8 cellular contexts compared by ENCODE assay signal in genomic region chr7:69564454-69565417, GRCh38. TPM values are rescaled to one million over a fixed set of nuclear protein-coding genes. Genes with fewer than 3 reads are reported as not detected.
DNase-seq lines count a peak whose midpoint lies in the region; ATAC-seq, FAIRE-seq and TF ChIP-seq lines count a peak whose summit lies in the region.

No MANE protein-coding gene starts in this region.

- no peak overlapping the region for H3K4me3 ChIP-seq in HepG2 (replicated peaks in 1 of 3; ENCODE audit: insufficient read depth in 1 of 3, low read depth in 2 of 3, low read length in 3 of 3)

- H3K9me3 Mint-ChIP-seq in stimulated activated naive CD8-positive, alpha-beta T cell treated with anti-CD3 and anti-CD28 coated beads, Interleukin-15, amount 100 ng/mL, for 72 hours, result no peaks in the 10 kb centered on the region
- H3K9me3 Mint-ChIP-seq in activated CD8-positive, alpha-beta T cell treated with anti-CD3 and anti-CD28 coated beads for 36 hours, result no peaks in the 10 kb centered on the region

- H4K20me1 ChIP-seq in HepG2 (ENCODE audit: insufficient read depth, low read length), result no peaks in the 10 kb centered on the region

- no peaks in the 10 kb centered on the region for H3K9me3 ChIP-seq in HepG2 (ENCODE audit: low read length)

- H3K36me3 Mint-ChIP-seq in activated CD8-positive, alpha-beta T cell treated with anti-CD3 and anti-CD28 coated beads for 36 hours (ENCODE audit: low read depth), result no peaks in the 10 kb centered on the region

- ATAC-seq in GM18867 (IDR thresholded peaks at IDR 0.05; ENCODE audit: unreplicated experiment) (peak; percentile 89), HG03432 (IDR thresholded peaks at IDR 0.05; ENCODE audit: unreplicated experiment) (peak; percentile 87), HepG2 (no peak; the same call in 2 of the 3 replicates)
- no peak for ATAC-seq in stimulated activated naive CD8-positive, alpha-beta T cell treated with anti-CD3 and anti-CD28 coated beads, Interleukin-15, amount 100 ng/mL, for 72 hours
- no peak for ATAC-seq in activated CD8-positive, alpha-beta T cell treated with anti-CD3 and anti-CD28 coated beads for 36 hours

- no peaks in the 10 kb centered on the region for H3K4me1 ChIP-seq in HepG2 (ENCODE audit: insufficient read depth, low read length)

- TF ChIP-seq EP300 in HepG2 (IDR thresholded peaks at IDR 0.05; ENCODE audit: low read depth in 2 of 2, low read length in 2 of 2) (no peak), HepG2 (CRISPR knock-in tag; IDR thresholded peaks at IDR 0.05; ENCODE audit: borderline replicate concordance) (no peak)

- H3K27ac Mint-ChIP-seq in stimulated activated naive CD8-positive, alpha-beta T cell treated with anti-CD3 and anti-CD28 coated beads, Interleukin-15, amount 100 ng/mL, for 72 hours, result no peak overlapping the region
- H3K27ac Mint-ChIP-seq in activated CD8-positive, alpha-beta T cell treated with anti-CD3 and anti-CD28 coated beads for 36 hours, result no peak overlapping the region

- in situ Hi-C loops in HepG2 (cut with HindIII; ENCODE audit: extremely low pct_ligation_motif_present, low pct_unique_long_range_greater_than_20kb), result no loop called here

- CTCF ChIA-PET in HepG2 (lab: Yijun Ruan, JAX; ENCODE audit: low intra/inter-chr PET ratio, low total read pairs), result no interaction called here
- CTCF ChIA-PET in activated CD8-positive, alpha-beta T cell treated with anti-CD3 and anti-CD28 coated beads for 36 hours (lab: Charles Lee), result no interaction called here

- no peak for TF ChIP-seq RAD21 in HepG2 (CRISPR knock-in tag; IDR thresholded peaks at IDR 0.05)

- TF ChIP-seq CTCF in HepG2 (CRISPR knock-in tag; IDR thresholded peaks at IDR 0.05), result no peak
- no peak for TF ChIP-seq CTCF in activated CD8-positive, alpha-beta T cell treated with anti-CD3 and anti-CD28 coated beads for 36 hours (IDR thresholded peaks at IDR 0.05)

- POLR2A ChIA-PET in HepG2 (lab: Yijun Ruan, JAX), result no interaction called here
- POLR2A ChIA-PET in activated CD8-positive, alpha-beta T cell treated with anti-CD3 and anti-CD28 coated beads for 36 hours (lab: Charles Lee), result no interaction called here

- DNase-seq in RPMI7951 (ENCODE audit: low read depth) (peak; percentile 8), HepG2 (ENCODE audit: low spot score) (peak; percentile 2), hepatic stellate cell (ENCODE audit: low spot score) (no peak)
- no peak for DNase-seq in stimulated activated CD4-positive, alpha-beta T cell treated with anti-CD3 and anti-CD28 coated beads, Interleukin-4, amount 100 ng/mL, for 4 hours
- DNase-seq in stimulated activated naive CD8-positive, alpha-beta T cell treated with anti-CD3 and anti-CD28 coated beads, Interleukin-15, amount 100 ng/mL, for 72 hours, result no peak
- DNase-seq in activated CD8-positive, alpha-beta T cell treated with anti-CD3 and anti-CD28 coated beads for 36 hours, result no peak

- no peak overlapping the region for H3K4me3 Mint-ChIP-seq in stimulated activated naive CD8-positive, alpha-beta T cell treated with anti-CD3 and anti-CD28 coated beads, Interleukin-15, amount 100 ng/mL, for 72 hours
- no peak overlapping the region for H3K4me3 Mint-ChIP-seq in activated CD8-positive, alpha-beta T cell treated with anti-CD3 and anti-CD28 coated beads for 36 hours

- H3K27ac ChIP-seq in HepG2 (ENCODE audit: extremely low read length, insufficient read depth, low read length), result no peak overlapping the region

- no peak overlapping the region for H3K4me2 ChIP-seq in HepG2 (ENCODE audit: low read depth, low read length)

- no peaks in the 10 kb centered on the region for H3K79me2 ChIP-seq in HepG2 (ENCODE audit: insufficient read depth, low read length)

- no peak overlapping the region for H3K9ac ChIP-seq in HepG2 (ENCODE audit: insufficient read depth, low read depth, low read length)

- no peaks in the 10 kb centered on the region for H3K27me3 ChIP-seq in HepG2 (ENCODE audit: control insufficient read depth in 1 of 2, insufficient read depth in 2 of 2, low read length in 2 of 2)

- intact Hi-C loops in HepG2 (cut with micrococcal nuclease; ENCODE audit: unreplicated experiment), result no loop called here
- intact Hi-C loops in activated CD8-positive, alpha-beta T cell treated with anti-CD3 and anti-CD28 coated beads for 36 hours (cut with micrococcal nuclease), result no loop called here

- H2AFZ ChIP-seq in HepG2 (ENCODE audit: low read length), result no peak overlapping the region

- BruUV-seq in HepG2 (replicated peaks; lab: Mats Ljungman, UMichigan), result no TSS peak

- WGBS in HepG2 (ENCODE audit: low lambda C conversion rate), result 19% methylated on average over 7 of the region's 7 CpGs

- no peak for TF ChIP-seq POLR2A in HepG2 (IDR thresholded peaks at IDR 0.05; ENCODE audit: insufficient read depth in 1 of 2, low read depth in 2 of 2, low read length in 2 of 2)

- H3K27me3 Mint-ChIP-seq in stimulated activated naive CD8-positive, alpha-beta T cell treated with anti-CD3 and anti-CD28 coated beads, Interleukin-15, amount 100 ng/mL, for 72 hours, result peaks cover 5% of the 10 kb centered on the region
- H3K27me3 Mint-ChIP-seq in activated CD8-positive, alpha-beta T cell treated with anti-CD3 and anti-CD28 coated beads for 36 hours, result no peaks in the 10 kb centered on the region

- H3K4me1 Mint-ChIP-seq in stimulated activated naive CD8-positive, alpha-beta T cell treated with anti-CD3 and anti-CD28 coated beads, Interleukin-15, amount 100 ng/mL, for 72 hours, result no peaks in the 10 kb centered on the region
- H3K4me1 Mint-ChIP-seq in activated CD8-positive, alpha-beta T cell treated with anti-CD3 and anti-CD28 coated beads for 36 hours (ENCODE audit: low read depth), result no peaks in the 10 kb centered on the region

- no peaks in the 10 kb centered on the region for H3K36me3 ChIP-seq in HepG2 (replicated peaks in 1 of 2; ENCODE audit: control insufficient read depth in 1 of 2, insufficient read depth in 2 of 2, low read length in 2 of 2)

- no peak for FAIRE-seq in HepG2 (lab: Jason Lieb, UNC)

TF ChIP-seq in HepG2, 621 proteins besides CTCF, POLR2A, EP300 and RAD21 (continues in another document):
- TF ChIP-seq ZNF18 (CRISPR knock-in tag; IDR thresholded peaks at IDR 0.05; ENCODE audit: insufficient replicate concordance), result no peak
- no peak for TF ChIP-seq IRF9 (CRISPR knock-in tag; IDR thresholded peaks at IDR 0.05; ENCODE audit: borderline replicate concordance)
- no peak for TF ChIP-seq NFE2L2 (IDR thresholded peaks at IDR 0.05; ENCODE audit: low read length)
- no peak for TF ChIP-seq CENPBD1 (CRISPR knock-in tag; IDR thresholded peaks at IDR 0.05; ENCODE audit: borderline replicate concordance, low read depth)
- no peak for TF ChIP-seq RARG (CRISPR knock-in tag; IDR thresholded peaks at IDR 0.05; ENCODE audit: low read depth)

RNA-seq across cellular contexts. Expression of gene AUTS2, which starts 33.5 kb away (rescaled TPM):
- total RNA-seq in RPMI7951 (2014; rRNA removed; shearing (Covaris generic)), result under 0.01 and 0.10 TPM in 2 replicates
- 0.38 TPM in 1 of 2 replicates, not detected in the other for total RNA-seq in HepG2 (2016; rRNA removed; fragmentation: Illumina TruSeq; extraction: Trizol)
- total RNA-seq in HepG2 (2016; cell fraction: cytosol; rRNA removed; fragmentation: Illumina TruSeq; extraction: Trizol; ENCODE audit: low read depth), result 0.09 and 0.10 TPM in 2 replicates
- total RNA-seq in HepG2 (2016; cell fraction: insoluble cytoplasmic fraction; rRNA removed; fragmentation: Illumina TruSeq; extraction: Trizol), result 0.09 TPM in 1 of 2 replicates, not detected in the other
- 0.06 and 0.07 TPM in 2 replicates for total RNA-seq in HepG2 (2016; cell fraction: membrane; rRNA removed; fragmentation: Illumina TruSeq; extraction: Trizol)
- 0.60 and 1.5 TPM in 2 replicates for total RNA-seq in HepG2 (2016; cell fraction: nucleus; rRNA removed; fragmentation: Illumina TruSeq; extraction: Trizol)
- polyA plus RNA-seq in HepG2 (2011; rRNA removed), result not detected in 2 replicates
- 0.01 TPM in 2 replicates for polyA plus RNA-seq in HepG2 (2011; cell fraction: cytosol; rRNA removed)
- 0.14 and 1.1 TPM in 2 replicates for polyA plus RNA-seq in HepG2 (2011; cell fraction: nucleus; rRNA removed)
- polyA plus RNA-seq in HepG2 (2012), result 0.33 and 0.44 TPM in 2 replicates
- polyA plus RNA-seq in HepG2 (2016; cell fraction: cytosol; fragmentation: Illumina TruSeq; extraction: Trizol; ENCODE audit: low read depth), result not detected in 2 replicates
- polyA plus RNA-seq in HepG2 (2016; cell fraction: insoluble cytoplasmic fraction; fragmentation: Illumina TruSeq; extraction: Trizol; ENCODE audit: low read depth), result 0.03 and 0.29 TPM in 2 replicates
- not detected in 2 replicates for polyA plus RNA-seq in HepG2 (2016; cell fraction: membrane; fragmentation: Illumina TruSeq; extraction: Trizol; ENCODE audit: low read depth)
- polyA plus RNA-seq in HepG2 (2016; cell fraction: nucleus; fragmentation: Illumina TruSeq; extraction: Trizol; ENCODE audit: insufficient read depth, low read depth), result 0.59 and 1.0 TPM in 2 replicates
- 0.10 and 0.19 TPM in 2 replicates for polyA minus RNA-seq in HepG2 (2011; rRNA and poly(A)+ RNA removed; ENCODE audit: low replicate concordance)
- not detected in 2 replicates for polyA minus RNA-seq in HepG2 (2011; cell fraction: cytosol; rRNA and poly(A)+ RNA removed)
- 0.99 and 1.4 TPM in 2 replicates for polyA minus RNA-seq in HepG2 (2011; cell fraction: nucleus; rRNA and poly(A)+ RNA removed)
- total RNA-seq in activated CD8-positive, alpha-beta T cell treated with anti-CD3 and anti-CD28 coated beads for 36 hours, result 1 to 10 TPM; 3.1 to 3.3 TPM

Comparison
In these comparisons a context has a peak if more than half of its experiments do, and no peak if none do; other contexts are left out.
1. ATAC-seq: peak in GM18867 (single experiment) and HG03432 (single experiment); none in HepG2 (single experiment), stimulated activated naive CD8-positive, alpha-beta T cell treated with anti-CD3 and anti-CD28 coated beads, Interleukin-15, amount 100 ng/mL, for 72 hours (single experiment) and activated CD8-positive, alpha-beta T cell treated with anti-CD3 and anti-CD28 coated beads for 36 hours (single experiment).
2. DNase-seq: peak in RPMI7951 (single experiment) and HepG2 (single experiment); none in hepatic stellate cell (single experiment), stimulated activated CD4-positive, alpha-beta T cell treated with anti-CD3 and anti-CD28 coated beads, Interleukin-4, amount 100 ng/mL, for 4 hours (0 of 2), stimulated activated naive CD8-positive, alpha-beta T cell treated with anti-CD3 and anti-CD28 coated beads, Interleukin-15, amount 100 ng/mL, for 72 hours (0 of 2) and activated CD8-positive, alpha-beta T cell treated with anti-CD3 and anti-CD28 coated beads for 36 hours (single experiment).